Comparison of ENCODE assay signal across 18 cellular contexts in the genomic region with DNA sequence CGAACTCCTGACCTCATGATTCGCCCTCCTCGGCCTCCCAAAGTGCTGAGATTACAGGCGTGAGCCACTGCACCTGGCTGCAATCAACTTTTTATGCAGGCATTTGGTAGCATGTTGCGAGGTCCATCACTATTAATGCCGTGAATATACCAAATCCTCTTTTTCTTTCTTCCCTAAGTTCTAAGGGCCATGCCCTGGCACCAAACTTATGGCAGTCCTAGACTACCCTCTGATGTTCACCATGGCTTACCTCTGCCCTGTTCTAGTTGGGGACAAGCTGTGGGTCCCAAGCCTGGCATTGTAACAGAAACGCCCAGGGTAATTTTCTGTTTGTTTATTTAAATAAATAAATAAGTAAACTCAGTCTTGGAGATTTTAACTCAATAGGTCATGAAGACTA. TPM values are rescaled to one million over a fixed set of nuclear protein-coding genes. Genes with fewer than 3 reads are reported as not detected.
DNase-seq lines count a peak whose midpoint lies in the region; ATAC-seq and TF ChIP-seq lines count a peak whose summit lies in the region.
"Had no signal": no experiment of that assay in that cellular context is flagged by ENCODE, and none has a peak within 500 bp of the region (broad histone marks: within the 10 kb centered on the region; RNA-seq: fewer than 3 reads in every experiment).

No MANE protein-coding gene starts in this region.

- ATAC-seq in activated T-helper 17 cell treated with anti-CD3 and anti-CD28 coated beads, Interleukin-2, amount 50 U/mL, for 72 hours (replicated peaks), result no peak
- no peak for ATAC-seq in natural killer cell treated with Interleukin-12 subunit alpha and Interleukin-12 subunit beta and Interleukin-15 and Interleukin-18, amount 100 ng/mL, for 72 hours
- ATAC-seq in GM19452 (IDR thresholded peaks at IDR 0.05; ENCODE audit: unreplicated experiment) (no peak), GM18861 (IDR thresholded peaks at IDR 0.05; ENCODE audit: unreplicated experiment) (no peak)

- intact Hi-C loops in activated CD4-positive, alpha-beta T cell treated with anti-CD3 and anti-CD28 coated beads, Interleukin-2, amount 10 ng/mL, durations not matched to agents 24 days and 14 days (cut with micrococcal nuclease), result loop anchor here (1.0 kb wide), 1 partner anchor 148 kb away; no protein-coding TSS in a partner anchor
- intact Hi-C loops in ascending aorta (cut with DNase I), result no loop called here

- TF ChIP-seq CTCF in LNCaP clone FGC (IDR thresholded peaks at IDR 0.05; ENCODE audit: control insufficient read depth, extremely low read depth, insufficient read depth), result peak; percentile 28
- no peak for TF ChIP-seq CTCF in ascending aorta (IDR thresholded peaks at IDR 0.05)

- no peak overlapping the region for H3K27ac ChIP-seq in ascending aorta
- H3K27ac ChIP-seq: A549 had no signal

- no peak overlapping the region for H3K4me3 ChIP-seq in LNCaP clone FGC (ENCODE audit: low read depth, low read length)
- no peak overlapping the region for H3K4me3 ChIP-seq in ascending aorta
- H3K4me3 ChIP-seq: A549 had no signal

- no peaks in the 10 kb centered on the region for H3K4me1 ChIP-seq in ascending aorta

- peaks cover 22% of the 10 kb centered on the region for H3K36me3 Mint-ChIP-seq in activated CD4-positive, alpha-beta T cell treated with anti-CD3 and anti-CD28 coated beads, Interleukin-2, amount 10 ng/mL, durations not matched to agents 24 days and 14 days (ENCODE audit: low read depth)
- H3K36me3 Mint-ChIP-seq in activated T-helper 17 cell treated with anti-CD3 and anti-CD28 coated beads, Interleukin-2, amount 50 U/mL, for 72 hours (ENCODE audit: low read depth), result peaks cover 34% of the 10 kb centered on the region
- peaks cover 2% of the 10 kb centered on the region for H3K36me3 Mint-ChIP-seq in natural killer cell treated with Interleukin-12 subunit alpha and Interleukin-12 subunit beta and Interleukin-15 and Interleukin-18, amount 100 ng/mL, for 72 hours

- H3K27me3 Mint-ChIP-seq in activated CD4-positive, alpha-beta T cell treated with anti-CD3 and anti-CD28 coated beads, Interleukin-2, amount 10 ng/mL, durations not matched to agents 24 days and 14 days, result no peaks in the 10 kb centered on the region
- H3K27me3 Mint-ChIP-seq in activated T-helper 17 cell treated with anti-CD3 and anti-CD28 coated beads, Interleukin-2, amount 50 U/mL, for 72 hours, result no peaks in the 10 kb centered on the region
- no peaks in the 10 kb centered on the region for H3K27me3 Mint-ChIP-seq in natural killer cell treated with Interleukin-12 subunit alpha and Interleukin-12 subunit beta and Interleukin-15 and Interleukin-18, amount 100 ng/mL, for 72 hours

- H3K9me3 ChIP-seq in ascending aorta, result no peaks in the 10 kb centered on the region
- H3K9me3 ChIP-seq: A549 had no signal

- H3K36me3 ChIP-seq in ascending aorta, result no peaks in the 10 kb centered on the region

- no peak overlapping the region for H3K4me3 Mint-ChIP-seq in activated CD4-positive, alpha-beta T cell treated with anti-CD3 and anti-CD28 coated beads, Interleukin-2, amount 10 ng/mL, durations not matched to agents 24 days and 14 days
- H3K4me3 Mint-ChIP-seq in activated T-helper 17 cell treated with anti-CD3 and anti-CD28 coated beads, Interleukin-2, amount 50 U/mL, for 72 hours, result peak overlapping the region; percentile 81
- peak overlapping the region; percentile 93 for H3K4me3 Mint-ChIP-seq in natural killer cell treated with Interleukin-12 subunit alpha and Interleukin-12 subunit beta and Interleukin-15 and Interleukin-18, amount 100 ng/mL, for 72 hours

- H3K27me3 ChIP-seq in ascending aorta, result no peaks in the 10 kb centered on the region

- no peaks in the 10 kb centered on the region for H3K9me3 Mint-ChIP-seq in activated CD4-positive, alpha-beta T cell treated with anti-CD3 and anti-CD28 coated beads, Interleukin-2, amount 10 ng/mL, durations not matched to agents 24 days and 14 days
- no peaks in the 10 kb centered on the region for H3K9me3 Mint-ChIP-seq in activated T-helper 17 cell treated with anti-CD3 and anti-CD28 coated beads, Interleukin-2, amount 50 U/mL, for 72 hours
- H3K9me3 Mint-ChIP-seq in natural killer cell treated with Interleukin-12 subunit alpha and Interleukin-12 subunit beta and Interleukin-15 and Interleukin-18, amount 100 ng/mL, for 72 hours, result no peaks in the 10 kb centered on the region

- DNase-seq in activated CD4-positive, alpha-beta T cell treated with anti-CD3 and anti-CD28 coated beads, Interleukin-2, amount 10 ng/mL, durations not matched to agents 24 days and 14 days, result peak; percentile 56
- no peak for DNase-seq in activated CD4-positive, alpha-beta T cell treated with anti-CD3 and anti-CD28 coated beads for 4 hours
- DNase-seq in LNCaP clone FGC (ENCODE audit: low read depth) (no peak), ascending aorta (ENCODE audit: low spot score in 2 of 2) (no peak)
- no peak for DNase-seq in natural killer cell treated with Interleukin-12 subunit alpha and Interleukin-12 subunit beta and Interleukin-15 and Interleukin-18, amount 100 ng/mL, for 72 hours (ENCODE audit: low spot score)
- DNase-seq: activated gamma-delta T cell, DMS153, islet precursor cell, NCI-H510A treated with DMSO at 0.1 percent for 48 hours had no signal

- H3K27ac Mint-ChIP-seq in activated CD4-positive, alpha-beta T cell treated with anti-CD3 and anti-CD28 coated beads, Interleukin-2, amount 10 ng/mL, durations not matched to agents 24 days and 14 days, result peak overlapping the region; percentile 80
- H3K27ac Mint-ChIP-seq in activated T-helper 17 cell treated with anti-CD3 and anti-CD28 coated beads, Interleukin-2, amount 50 U/mL, for 72 hours, result peak overlapping the region; percentile 84
- peak overlapping the region; percentile 94 to 97 for H3K27ac Mint-ChIP-seq in natural killer cell treated with Interleukin-12 subunit alpha and Interleukin-12 subunit beta and Interleukin-15 and Interleukin-18, amount 100 ng/mL, for 72 hours

- H3K4me1 Mint-ChIP-seq in activated CD4-positive, alpha-beta T cell treated with anti-CD3 and anti-CD28 coated beads, Interleukin-2, amount 10 ng/mL, durations not matched to agents 24 days and 14 days, result peaks cover 6% of the 10 kb centered on the region
- H3K4me1 Mint-ChIP-seq in activated T-helper 17 cell treated with anti-CD3 and anti-CD28 coated beads, Interleukin-2, amount 50 U/mL, for 72 hours, result no peaks in the 10 kb centered on the region
- peaks cover 51 to 66% of the 10 kb centered on the region in 2 donors for H3K4me1 Mint-ChIP-seq in natural killer cell treated with Interleukin-12 subunit alpha and Interleukin-12 subunit beta and Interleukin-15 and Interleukin-18, amount 100 ng/mL, for 72 hours (ENCODE audit: low read depth in 2 of 2)

RNA-seq across cellular contexts. Expression of a gene that starts 13.3 kb away (rescaled TPM):
- total RNA-seq in activated CD4-positive, alpha-beta T cell treated with anti-CD3 and anti-CD28 coated beads, Interleukin-2, amount 10 ng/mL, durations not matched to agents 24 days and 14 days, result not detected in 2 replicates
- not detected for total RNA-seq in activated T-helper 17 cell treated with anti-CD3 and anti-CD28 coated beads, Interleukin-2, amount 50 U/mL, for 72 hours
- total RNA-seq in natural killer cell treated with Interleukin-12 subunit alpha and Interleukin-12 subunit beta and Interleukin-15 and Interleukin-18, amount 100 ng/mL, for 72 hours, result under 1 TPM in 1 of 2 donors, not detected in 1; 0.76 TPM
- total RNA-seq in ascending aorta, result not detected
- total RNA-seq: bronchial epithelial cell, LHCN-M2, mononuclear cell, osteocyte had no signal

RNA-seq across cellular contexts. Expression of a gene that starts 34.8 kb away (rescaled TPM):
- total RNA-seq in activated CD4-positive, alpha-beta T cell treated with anti-CD3 and anti-CD28 coated beads, Interleukin-2, amount 10 ng/mL, durations not matched to agents 24 days and 14 days, result not detected in 2 replicates
- total RNA-seq in activated T-helper 17 cell treated with anti-CD3 and anti-CD28 coated beads, Interleukin-2, amount 50 U/mL, for 72 hours, result not detected
- total RNA-seq in natural killer cell treated with Interleukin-12 subunit alpha and Interleukin-12 subunit beta and Interleukin-15 and Interleukin-18, amount 100 ng/mL, for 72 hours, result not detected
- total RNA-seq in ascending aorta, result not detected
- total RNA-seq: glomerular endothelial cell, LHCN-M2, osteocyte had no signal
